Comparison of ENCODE assay signal across 9 cellular contexts in genomic region chr17:40480501-40481003, GRCh38. TPM values are rescaled to one million over a fixed set of nuclear protein-coding genes. Genes with fewer than 3 reads are reported as not detected.
A peak's percentile ranks its signal among the peaks of the same experiment; 100 is the strongest.
DNase-seq lines count a peak whose midpoint lies in the region; ATAC-seq and TF ChIP-seq lines count a peak whose summit lies in the region.
"Had no signal": no experiment of that assay in that cellular context is flagged by ENCODE, and none has a peak within 500 bp of the region (broad histone marks: within the 10 kb centered on the region; RNA-seq: fewer than 3 reads in every experiment).

No MANE protein-coding gene starts in this region.

- no peak overlapping the region for H3K27ac ChIP-seq in endodermal cell (ENCODE audit: low read depth, low read length)
- H3K27ac ChIP-seq: ovary had no signal

- H3K27me3 Mint-ChIP-seq in IgD-negative memory B cell (no peaks in the 10 kb centered on the region), endodermal cell (ENCODE audit: insufficient read depth) (no peaks in the 10 kb centered on the region)
- no peaks in the 10 kb centered on the region for H3K27me3 Mint-ChIP-seq in activated CD4-positive, alpha-beta T cell treated with anti-CD3 and anti-CD28 coated beads, Interleukin-2, amount 10 ng/mL, durations not matched to agents 24 days and 14 days

- H3K4me1 Mint-ChIP-seq in IgD-negative memory B cell = peaks cover 16 to 26% (median 21%) of the 10 kb centered on the region in 3 donors
- peaks cover 75% of the 10 kb centered on the region for H3K4me1 Mint-ChIP-seq in activated CD4-positive, alpha-beta T cell treated with anti-CD3 and anti-CD28 coated beads, Interleukin-2, amount 10 ng/mL, durations not matched to agents 24 days and 14 days
- peaks cover 35% of the 10 kb centered on the region for H3K4me1 Mint-ChIP-seq in endodermal cell

- TF ChIP-seq CTCF in endodermal cell (conservative IDR thresholded peaks at IDR 0.05) = no peak

- no peaks in the 10 kb centered on the region for H3K36me3 ChIP-seq in endodermal cell (ENCODE audit: control insufficient read depth, insufficient read depth, low read length)
- H3K36me3 ChIP-seq: ovary had no signal

- H3K4me1 ChIP-seq in endodermal cell (ENCODE audit: control insufficient read depth, insufficient read depth, low read length) = peaks cover 17% of the 10 kb centered on the region

- intact Hi-C loops in activated CD4-positive, alpha-beta T cell treated with anti-CD3 and anti-CD28 coated beads, Interleukin-2, amount 10 ng/mL, durations not matched to agents 24 days and 14 days (cut with micrococcal nuclease) = loop anchor here (1.0 to 2.0 kb wide), 5 partner anchors 36 to 80 kb away; no protein-coding TSS in a partner anchor

- peak; percentile 93 for DNase-seq in activated CD4-positive, alpha-beta T cell treated with anti-CD3 and anti-CD28 coated beads, Interleukin-2, amount 10 ng/mL, durations not matched to agents 24 days and 14 days
- DNase-seq in endodermal cell (peak; percentile 93), RKO (ENCODE audit: low spot score) (no peak), amniotic stem cell (lab: John Stamatoyannopoulos, UW) (no peak), NCI-H2107 treated with DMSO at 0.1 percent for 48 hours (lab: John Stamatoyannopoulos, UW; ENCODE audit: unreplicated experiment) (no peak)
- DNase-seq in stimulated activated CD4-positive, alpha-beta T cell treated with anti-CD3 and anti-CD28 coated beads, TNF-alpha, amount 100 ng/mL, for 1 hour (ENCODE audit: low read depth in 3 of 3, low spot score in 1 of 3) = peak; percentile 42 to 66 (median 64)

- H3K4me3 Mint-ChIP-seq in IgD-negative memory B cell (peak overlapping the region; percentile 16 to 88 (median 60)), endodermal cell (no peak overlapping the region)
- H3K4me3 Mint-ChIP-seq in activated CD4-positive, alpha-beta T cell treated with anti-CD3 and anti-CD28 coated beads, Interleukin-2, amount 10 ng/mL, durations not matched to agents 24 days and 14 days = peak overlapping the region; percentile 79

- ATAC-seq in HG03460 (IDR thresholded peaks at IDR 0.05; ENCODE audit: unreplicated experiment) = no peak

- H3K9ac ChIP-seq in endodermal cell (ENCODE audit: extremely low read depth, low read length, poor library complexity, severe bottlenecking) = no peak overlapping the region

- H3K9me3 ChIP-seq in endodermal cell (ENCODE audit: control insufficient read depth, low read length) = no peaks in the 10 kb centered on the region
- H3K9me3 ChIP-seq: ovary had no signal

- no peak overlapping the region for H3K4me3 ChIP-seq in endodermal cell (ENCODE audit: low read length)
- H3K4me3 ChIP-seq: ovary had no signal

- WGBS in endodermal cell (ENCODE audit: insufficient coverage in 1 of 2, insufficient read length in 1 of 2), 2 experiments = 66 to 73% methylated on average over 6 to 12 of the region's 12 CpGs

- no peaks in the 10 kb centered on the region for H3K9me3 Mint-ChIP-seq in IgD-negative memory B cell
- H3K9me3 Mint-ChIP-seq in activated CD4-positive, alpha-beta T cell treated with anti-CD3 and anti-CD28 coated beads, Interleukin-2, amount 10 ng/mL, durations not matched to agents 24 days and 14 days = no peaks in the 10 kb centered on the region
- no peaks in the 10 kb centered on the region for H3K9me3 Mint-ChIP-seq in endodermal cell

- H3K27me3 ChIP-seq in endodermal cell (ENCODE audit: control insufficient read depth, insufficient read depth, low read length, poor library complexity, severe bottlenecking) = no peaks in the 10 kb centered on the region
- H3K27me3 ChIP-seq: ovary had no signal

- peak overlapping the region; percentile 83 to 93 (median 84) for H3K27ac Mint-ChIP-seq in IgD-negative memory B cell
- H3K27ac Mint-ChIP-seq in activated CD4-positive, alpha-beta T cell treated with anti-CD3 and anti-CD28 coated beads, Interleukin-2, amount 10 ng/mL, durations not matched to agents 24 days and 14 days = peak overlapping the region; percentile 95
- no peak overlapping the region for H3K27ac Mint-ChIP-seq in endodermal cell

- H3K36me3 Mint-ChIP-seq in IgD-negative memory B cell (no peaks in the 10 kb centered on the region), endodermal cell (ENCODE audit: low read depth) (no peaks in the 10 kb centered on the region)
- peaks cover 17% of the 10 kb centered on the region for H3K36me3 Mint-ChIP-seq in activated CD4-positive, alpha-beta T cell treated with anti-CD3 and anti-CD28 coated beads, Interleukin-2, amount 10 ng/mL, durations not matched to agents 24 days and 14 days (ENCODE audit: low read depth)

RNA-seq across cellular contexts. Expression of gene TNS4, which starts 20.9 kb away (rescaled TPM):
- not detected for polyA plus RNA-seq in IgD-negative memory B cell
- total RNA-seq in activated CD4-positive, alpha-beta T cell treated with anti-CD3 and anti-CD28 coated beads, Interleukin-2, amount 10 ng/mL, durations not matched to agents 24 days and 14 days = 13.1 and 16.8 TPM in 2 replicates
- 1 to 10 TPM in 1 of 2 donors, under 1 TPM in 1; 0.89 to 2.5 TPM for total RNA-seq in endodermal cell
- 0.07 TPM for polyA plus RNA-seq in endodermal cell (2013, experiment 1 of 2)
- polyA plus RNA-seq in endodermal cell (2013, experiment 2 of 2) = not detected

RNA-seq across cellular contexts. Expression of gene IGFBP4, which starts 37.3 kb away (rescaled TPM):
- polyA plus RNA-seq in IgD-negative memory B cell = 3.0 TPM
- total RNA-seq in activated CD4-positive, alpha-beta T cell treated with anti-CD3 and anti-CD28 coated beads, Interleukin-2, amount 10 ng/mL, durations not matched to agents 24 days and 14 days = 113 and 117 TPM in 2 replicates
- total RNA-seq in endodermal cell = 10 to 100 TPM; 58.3 to 69.0 TPM
- 39.9 TPM for polyA plus RNA-seq in endodermal cell (2013, experiment 1 of 2)
- polyA plus RNA-seq in endodermal cell (2013, experiment 2 of 2) = 38.5 TPM

Comparison
In these comparisons a context has a peak if more than half of its experiments do, and no peak if none do; other contexts are left out.
1. DNase-seq: peak in activated CD4-positive, alpha-beta T cell treated with anti-CD3 and anti-CD28 coated beads, Interleukin-2, amount 10 ng/mL, durations not matched to agents 24 days and 14 days (single experiment), endodermal cell (single experiment) and stimulated activated CD4-positive, alpha-beta T cell treated with anti-CD3 and anti-CD28 coated beads, TNF-alpha, amount 100 ng/mL, for 1 hour (3 of 3); none in RKO (single experiment), amniotic stem cell (single experiment) and NCI-H2107 treated with DMSO at 0.1 percent for 48 hours (single experiment).